ENCODE assay signal across 33 cellular contexts in the genomic region with DNA sequence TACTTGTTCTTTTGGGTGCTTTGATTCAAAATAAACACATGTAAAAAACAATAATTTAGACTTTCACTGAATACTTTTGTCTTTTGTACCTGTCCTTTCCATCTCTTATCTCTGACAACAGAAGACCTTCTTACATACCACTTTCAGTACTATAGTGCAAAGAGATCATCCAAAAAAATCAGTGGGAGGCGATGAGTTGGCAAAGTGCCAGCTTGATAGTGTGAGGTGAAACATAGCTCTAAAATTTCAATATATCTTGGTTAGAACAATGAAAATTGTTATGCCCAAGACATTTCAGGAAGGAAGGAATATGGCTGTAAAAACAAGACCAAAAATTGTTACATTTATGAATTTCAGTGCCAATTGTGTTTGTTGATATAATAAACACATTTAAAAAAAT.
"Had no signal": no experiment of that assay in that cellular context is flagged by ENCODE, and none has a peak within 500 bp of the region (broad histone marks: within the 10 kb centered on the region; RNA-seq: fewer than 3 reads in every experiment).

No MANE protein-coding gene starts in this region.

- ATAC-seq: activated CD4-positive, CD25-positive, alpha-beta regulatory T cell treated with anti-CD3 and anti-CD28 coated beads, Interleukin-2, amount 50 U/mL, for 24 hours; left lung; lower lobe of right lung; naive thymus-derived CD8-positive, alpha-beta T cell; pancreas; stimulated activated memory B cell treated with anti-CD40 and anti-IgM and Interleukin-4, amounts not matched to agents 10 μg/mL and 1 μg/mL and 100 μg/mL, for 72 hours; stimulated activated naive CD8-positive, alpha-beta T cell treated with anti-CD3 and anti-CD28 coated beads, Interleukin-15, amount 100 ng/mL, for 72 hours had no signal

- H3K9me3 ChIP-seq: lower lobe of right lung, pancreas, prostate gland, suprapubic skin had no signal

- H3K36me3 ChIP-seq: ascending aorta, cardiac muscle cell, esophagus squamous epithelium, left lung, lower lobe of right lung, pancreas, prostate gland, sigmoid colon, suprapubic skin, tibial nerve, WERI-Rb-1 had no signal

- H3K4me1 ChIP-seq: ascending aorta, esophagus squamous epithelium, left lung, lower lobe of right lung, pancreas, prostate gland, sigmoid colon, suprapubic skin, tibial nerve had no signal

- H3K27me3 ChIP-seq: ascending aorta, cardiac muscle cell, esophagus squamous epithelium, left lung, pancreas, sigmoid colon, suprapubic skin, tibial nerve had no signal

- H3K27ac ChIP-seq: ascending aorta, cardiac muscle cell, epithelial cell of prostate, esophagus squamous epithelium, left lung, lower lobe of right lung, pancreas, prostate gland, sigmoid colon, suprapubic skin, tibial nerve, WERI-Rb-1 had no signal

- DNase-seq: activated CD4-positive, alpha-beta T cell treated with anti-CD3 and anti-CD28 coated beads for 48 hours; activated CD4-positive, alpha-beta T cell treated with anti-CD3 and anti-CD28 coated beads, Interleukin-2, amount 50 U/mL, for 48 hours; activated CD8-positive, alpha-beta memory T cell treated with anti-CD3 and anti-CD28 coated beads for 24 hours; activated effector memory CD4-positive, alpha-beta T cell treated with anti-CD3 and anti-CD28 coated beads, Interleukin-2, amount 50 U/mL, for 16 hours; activated naive CD4-positive, alpha-beta T cell treated with anti-CD3 and anti-CD28 coated beads, Interleukin-2, amount 10 ng/mL, durations not matched to agents 7 days and 5 days; activated naive CD8-positive, alpha-beta T cell treated with anti-CD3 and anti-CD28 coated beads, Interleukin-2, amount 10 ng/mL, durations not matched to agents 7 days and 5 days; activated T-cell treated with anti-CD3 and anti-CD28 coated beads, Interleukin-2, amount 50 U/mL, for 1 hour; effector CD8-positive, alpha-beta T cell; esophagus squamous epithelium; foreskin melanocyte; kidney glomerular epithelial cell; left lung; lower lobe of right lung; mesenchymal stem cell; naive thymus-derived CD8-positive, alpha-beta T cell; pancreas; retina; sigmoid colon; small intestine; stimulated activated CD4-positive, alpha-beta T cell treated with anti-CD3 and anti-CD28 coated beads, Interleukin-4, amount 100 ng/mL, for 4 hours; stimulated activated CD8-positive, alpha-beta memory T cell treated with anti-CD3 and anti-CD28 coated beads, Interleukin-4, amount 100 ng/mL, for 48 hours; stimulated activated naive CD8-positive, alpha-beta T cell treated with anti-CD3 and anti-CD28 coated beads, Interleukin-15, amount 100 ng/mL, for 72 hours; T1000; WERI-Rb-1 had no signal

- FAIRE-seq: endometrium, pancreas, small intestine had no signal

- H3K4me3 ChIP-seq: ascending aorta, cardiac muscle cell, esophagus squamous epithelium, left lung, lower lobe of right lung, pancreas, prostate gland, sigmoid colon, suprapubic skin, tibial nerve had no signal
